33 cellular contexts compared by ENCODE assay signal in genomic region chr21:38825901-38826300, GRCh38.
"Had no signal": no experiment of that assay in that cellular context is flagged by ENCODE, and none has a peak within 500 bp of the region (broad histone marks: within the 10 kb centered on the region; RNA-seq: fewer than 3 reads in every experiment).

No MANE protein-coding gene starts in this region.

- H3K9me3 Mint-ChIP-seq: activated naive CD4-positive, alpha-beta T cell treated with anti-CD3 and anti-CD28 coated beads, Interleukin-2, amount 50 U/mL, for 72 hours; T-helper 2 cell treated with Interferon-gamma antibody and Interleukin-4, amounts not matched to agents 5 μg/mL and 100 μg/mL, for 36 hours had no signal

- H3K27me3 ChIP-seq: adrenal gland, body of pancreas, breast epithelium, MG63, SJCRH30 had no signal

- H3K9me3 ChIP-seq: body of pancreas, breast epithelium, SJCRH30 had no signal

- H3K4me1 ChIP-seq: breast epithelium, SJCRH30 had no signal

- H3K4me3 ChIP-seq: adrenal gland, body of pancreas, breast epithelium, MG63, SJCRH30, SK-N-MC had no signal

- H3K27ac Mint-ChIP-seq: activated CD4-positive, alpha-beta T cell treated with anti-CD3 and anti-CD28 coated beads for 36 hours; activated CD4-positive, alpha-beta T cell treated with anti-CD3 and anti-CD28 coated beads, Interleukin-2, amount 10 ng/mL, durations not matched to agents 7 days and 5 days; activated CD8-positive, alpha-beta T cell treated with anti-CD3 and anti-CD28 coated beads, Interleukin-2, amount 10 ng/mL, durations not matched to agents 7 days and 5 days; activated naive CD4-positive, alpha-beta T cell treated with anti-CD3 and anti-CD28 coated beads for 36 hours; activated naive CD4-positive, alpha-beta T cell treated with anti-CD3 and anti-CD28 coated beads, Interleukin-2, amount 50 U/mL, for 72 hours; activated T-cell treated with anti-CD3 and anti-CD28 coated beads, Interleukin-2, amount 50 U/mL, for 24 hours; activated T-helper 2 cell treated with anti-CD3 and anti-CD28 coated beads, Interferon-gamma antibody, Interleukin-2, Interleukin-4, amounts not matched to agents 10 μg/mL and 5 μg/mL and 100 μg/mL, durations not matched to agents 14 hours and 24 hours and 36 hours; T-helper 1 cell treated with Interleukin-12 subunit alpha and Interleukin-12 subunit beta and Interleukin-4 antibody, amounts not matched to agents 30 μg/mL and 1 μg/mL, for 36 hours; T-helper 2 cell treated with Interferon-gamma antibody and Interleukin-4, amounts not matched to agents 5 μg/mL and 100 μg/mL, for 36 hours; WTC11 had no signal

- H3K36me3 ChIP-seq: breast epithelium had no signal

- DNase-seq: activated CD4-positive, alpha-beta T cell treated with anti-CD3 and anti-CD28 coated beads for 36 hours; activated CD4-positive, alpha-beta T cell treated with anti-CD3 and anti-CD28 coated beads, Interleukin-2, amount 10 ng/mL, durations not matched to agents 7 days and 5 days; activated CD4-positive, alpha-beta T cell treated with anti-CD3 and anti-CD28 coated beads, Interleukin-2, amount 50 U/mL, for 48 hours; activated CD8-positive, alpha-beta T cell treated with anti-CD3 and anti-CD28 coated beads, Interleukin-2, amount 10 ng/mL, durations not matched to agents 7 days and 5 days; activated gamma-delta T cell treated with Interleukin-2 at 50 U/mL for 16 hours; activated naive CD4-positive, alpha-beta T cell treated with anti-CD3 and anti-CD28 coated beads for 36 hours; activated T-cell treated with anti-CD3 and anti-CD28 coated beads, Interleukin-2, amount 50 U/mL, for 24 hours; adrenal gland; body of pancreas; caudate nucleus; cerebellar nuclear complex; Karpas-422; MG63; MV-4-11; NCI-H1092; NCI-H1436 treated with DMSO at 0.1 percent for 48 hours; NCI-H1694 treated with DMSO at 0.1 percent for 48 hours; NCI-H2029; NCI-H510A; NCI-H526; NCI-H748 treated with DMSO at 0.1 percent for 48 hours; NK-92 treated with Interleukin-12 subunit alpha and Interleukin-12 subunit beta, amount 100 ng/mL, for 24 hours; OCI-M1; SHP77; SJCRH30 had no signal

- H3K27me3 Mint-ChIP-seq: activated CD4-positive, alpha-beta T cell treated with anti-CD3 and anti-CD28 coated beads for 36 hours; activated CD4-positive, alpha-beta T cell treated with anti-CD3 and anti-CD28 coated beads, Interleukin-2, amount 10 ng/mL, durations not matched to agents 7 days and 5 days; activated T-cell treated with anti-CD3 and anti-CD28 coated beads, Interleukin-2, amount 50 U/mL, for 24 hours had no signal

- ATAC-seq: activated CD4-positive, alpha-beta T cell treated with anti-CD3 and anti-CD28 coated beads for 36 hours; activated CD4-positive, CD25-positive, alpha-beta regulatory T cell treated with anti-CD3 and anti-CD28 coated beads, Interleukin-2, amount 50 U/mL, for 24 hours; activated CD8-positive, alpha-beta T cell treated with anti-CD3 and anti-CD28 coated beads, Interleukin-2, amount 10 ng/mL, durations not matched to agents 7 days and 5 days; activated naive CD4-positive, alpha-beta T cell treated with anti-CD3 and anti-CD28 coated beads, Interleukin-2, amount 50 U/mL, for 72 hours; body of pancreas; WTC11 had no signal

- H3K4me3 Mint-ChIP-seq: activated CD4-positive, alpha-beta T cell treated with anti-CD3 and anti-CD28 coated beads for 36 hours; activated CD4-positive, alpha-beta T cell treated with anti-CD3 and anti-CD28 coated beads, Interleukin-2, amount 10 ng/mL, durations not matched to agents 7 days and 5 days; activated CD8-positive, alpha-beta T cell treated with anti-CD3 and anti-CD28 coated beads, Interleukin-2, amount 10 ng/mL, durations not matched to agents 7 days and 5 days; activated naive CD4-positive, alpha-beta T cell treated with anti-CD3 and anti-CD28 coated beads for 36 hours; activated T-cell treated with anti-CD3 and anti-CD28 coated beads, Interleukin-2, amount 50 U/mL, for 24 hours; T-helper 1 cell treated with Interleukin-12 subunit alpha and Interleukin-12 subunit beta and Interleukin-4 antibody, amounts not matched to agents 30 μg/mL and 1 μg/mL, for 36 hours; T-helper 2 cell treated with Interferon-gamma antibody and Interleukin-4, amounts not matched to agents 5 μg/mL and 100 μg/mL, for 36 hours; WTC11 had no signal

- H3K27ac ChIP-seq: adrenal gland, body of pancreas, breast epithelium, SJCRH30 had no signal
